ENCODE assay signal across 27 cellular contexts in genomic region chr12:133156125-133156690, GRCh38. TPM values are rescaled to one million over a fixed set of nuclear protein-coding genes. Genes with fewer than 3 reads are reported as not detected.
DNase-seq lines count a peak whose midpoint lies in the region; ATAC-seq and TF ChIP-seq lines count a peak whose summit lies in the region.
"Had no signal": no experiment of that assay in that cellular context is flagged by ENCODE, and none has a peak within 500 bp of the region (broad histone marks: within the 10 kb centered on the region; RNA-seq: fewer than 3 reads in every experiment).

No MANE protein-coding gene starts in this region.

- H3K9me3 Mint-ChIP-seq in CD8-positive, alpha-beta memory T cell = peaks cover 72 to 94% (median 91%) of the 10 kb centered on the region in 5 donors
- peaks cover 84% of the 10 kb centered on the region for H3K9me3 Mint-ChIP-seq in neural progenitor cell

- no peak for ATAC-seq in activated CD4-positive, CD25-positive, alpha-beta regulatory T cell treated with anti-CD3 and anti-CD28 coated beads, Interleukin-2, amount 50 U/mL, for 24 hours
- ATAC-seq: natural killer cell treated with Interleukin-12 subunit alpha and Interleukin-12 subunit beta and Interleukin-15 and Interleukin-18, amount 100 ng/mL, for 72 hours had no signal

- H3K79me2 ChIP-seq in neural progenitor cell (ENCODE audit: low read depth) = no peaks in the 10 kb centered on the region

- TF ChIP-seq POLR2A in Peyer's patch (IDR thresholded peaks at IDR 0.05) = no peak

- H3K4me1 ChIP-seq in CD8-positive, alpha-beta memory T cell (ENCODE audit: insufficient read depth, low read length) = no peaks in the 10 kb centered on the region
- no peaks in the 10 kb centered on the region for H3K4me1 ChIP-seq in HUES48 (ENCODE audit: control insufficient read depth, insufficient read depth, low read length)
- no peaks in the 10 kb centered on the region for H3K4me1 ChIP-seq in neural progenitor cell
- H3K4me1 ChIP-seq in Peyer's patch = no peaks in the 10 kb centered on the region
- H3K4me1 ChIP-seq: left ventricle myocardium inferior, spleen had no signal

- no peak overlapping the region for H2AFZ ChIP-seq in neural progenitor cell (replicated peaks)

- no peak overlapping the region for H3K4me2 ChIP-seq in neural progenitor cell

- H3K9me3 ChIP-seq in CD8-positive, alpha-beta memory T cell (ENCODE audit: low read length) = peaks cover 80% of the 10 kb centered on the region
- H3K9me3 ChIP-seq in HUES48 (ENCODE audit: control insufficient read depth, insufficient read depth, low read length) (peaks cover 91% of the 10 kb centered on the region), neural progenitor cell (ENCODE audit: low read depth) (peaks cover 63% of the 10 kb centered on the region), Peyer's patch (peaks cover 0 to 93% (median 27%) of the 10 kb centered on the region in 4 donors)

- peaks cover 46 to 85% (median 75%) of the 10 kb centered on the region in 3 donors for H3K36me3 Mint-ChIP-seq in CD8-positive, alpha-beta memory T cell
- peaks cover 79% of the 10 kb centered on the region for H3K36me3 Mint-ChIP-seq in neural progenitor cell

- H3K9ac ChIP-seq in HUES48 (ENCODE audit: low read depth, low read length) (no peak overlapping the region), neural progenitor cell (no peak overlapping the region)

- H3K27ac Mint-ChIP-seq in CD8-positive, alpha-beta memory T cell = no peak overlapping the region
- no peak overlapping the region for H3K27ac Mint-ChIP-seq in neural progenitor cell
- H3K27ac Mint-ChIP-seq: activated CD4-positive, alpha-beta memory T cell treated with anti-CD3 and anti-CD28 coated beads for 36 hours; activated naive CD4-positive, alpha-beta T cell treated with anti-CD3 and anti-CD28 coated beads, Interleukin-2, amount 50 U/mL, for 24 hours; dendritic cell treated with granulocyte-macrophage colony-stimulating factor and Interleukin-4, amounts not matched to agents 40 ng/mL and 50 ng/mL, for 4 days; natural killer cell treated with Interleukin-12 subunit alpha and Interleukin-12 subunit beta and Interleukin-15 and Interleukin-18, amount 100 ng/mL, for 72 hours; T-helper 1 cell treated with Interleukin-12 subunit alpha and Interleukin-12 subunit beta and Interleukin-4 antibody, amounts not matched to agents 30 μg/mL and 1 μg/mL, for 36 hours had no signal

- H3K4me1 Mint-ChIP-seq in CD8-positive, alpha-beta memory T cell = no peaks in the 10 kb centered on the region
- H3K4me1 Mint-ChIP-seq in neural progenitor cell = no peaks in the 10 kb centered on the region
- H3K4me1 Mint-ChIP-seq: activated naive CD4-positive, alpha-beta T cell treated with anti-CD3 and anti-CD28 coated beads, Interleukin-2, amount 50 U/mL, for 24 hours had no signal

- no peaks in the 10 kb centered on the region for H4K20me1 ChIP-seq in neural progenitor cell (ENCODE audit: low read depth)

- H3K27me3 Mint-ChIP-seq in CD8-positive, alpha-beta memory T cell = no peaks in the 10 kb centered on the region
- peaks cover 2% of the 10 kb centered on the region for H3K27me3 Mint-ChIP-seq in neural progenitor cell (ENCODE audit: insufficient read depth, low read depth)
- H3K27me3 Mint-ChIP-seq: activated CD4-positive, alpha-beta memory T cell treated with anti-CD3 and anti-CD28 coated beads for 36 hours; activated naive CD4-positive, alpha-beta T cell treated with anti-CD3 and anti-CD28 coated beads, Interleukin-2, amount 50 U/mL, for 24 hours; dendritic cell treated with granulocyte-macrophage colony-stimulating factor and Interleukin-4, amounts not matched to agents 40 ng/mL and 50 ng/mL, for 4 days; natural killer cell treated with Interleukin-12 subunit alpha and Interleukin-12 subunit beta and Interleukin-15 and Interleukin-18, amount 100 ng/mL, for 72 hours had no signal

- no peak overlapping the region for H3K27ac ChIP-seq in CD8-positive, alpha-beta memory T cell (ENCODE audit: low read depth, low read length)
- H3K27ac ChIP-seq in HUES48 (ENCODE audit: low read depth, low read length) (no peak overlapping the region), coronary artery (no peak overlapping the region), neural progenitor cell (no peak overlapping the region), Peyer's patch (no peak overlapping the region)
- H3K27ac ChIP-seq: left ventricle myocardium inferior, SK-N-MC, spleen had no signal

- H3K4me3 ChIP-seq in CD8-positive, alpha-beta memory T cell (ENCODE audit: low read length) = peak overlapping the region; percentile 9
- H3K4me3 ChIP-seq in HUES48 (ENCODE audit: low read depth, low read length) (peak overlapping the region; percentile 24; the same call in 1 of the 2 replicates), coronary artery (peak overlapping the region; percentile 38), neural progenitor cell (peak overlapping the region; percentile 10), Peyer's patch (no peak overlapping the region)
- H3K4me3 ChIP-seq: left ventricle myocardium inferior, SK-N-MC had no signal

- peaks cover 3% of the 10 kb centered on the region for H3F3A ChIP-seq in neural progenitor cell (ENCODE audit: low read depth)

- H3K4me3 Mint-ChIP-seq in CD8-positive, alpha-beta memory T cell = no peak overlapping the region
- H3K4me3 Mint-ChIP-seq in neural progenitor cell = no peak overlapping the region
- H3K4me3 Mint-ChIP-seq: activated CD4-positive, alpha-beta memory T cell treated with anti-CD3 and anti-CD28 coated beads for 36 hours; activated naive CD4-positive, alpha-beta T cell treated with anti-CD3 and anti-CD28 coated beads, Interleukin-2, amount 50 U/mL, for 24 hours; dendritic cell treated with granulocyte-macrophage colony-stimulating factor and Interleukin-4, amounts not matched to agents 40 ng/mL and 50 ng/mL, for 4 days; natural killer cell treated with Interleukin-12 subunit alpha and Interleukin-12 subunit beta and Interleukin-15 and Interleukin-18, amount 100 ng/mL, for 72 hours; T-helper 1 cell treated with Interleukin-12 subunit alpha and Interleukin-12 subunit beta and Interleukin-4 antibody, amounts not matched to agents 30 μg/mL and 1 μg/mL, for 36 hours had no signal

- no peaks in the 10 kb centered on the region for H3K27me3 ChIP-seq in CD8-positive, alpha-beta memory T cell (ENCODE audit: insufficient read depth, low read length, poor library complexity, severe bottlenecking)
- no peaks in the 10 kb centered on the region for H3K27me3 ChIP-seq in HUES48 (ENCODE audit: control insufficient read depth, insufficient read depth, low read length)
- H3K27me3 ChIP-seq in neural progenitor cell = no peaks in the 10 kb centered on the region
- no peaks in the 10 kb centered on the region for H3K27me3 ChIP-seq in Peyer's patch
- H3K27me3 ChIP-seq: spleen had no signal

- no peak for TF ChIP-seq CTCF in coronary artery (IDR thresholded peaks at IDR 0.05)
- TF ChIP-seq CTCF in neural progenitor cell (IDR thresholded peaks at IDR 0.05) = no peak
- TF ChIP-seq CTCF in Peyer's patch (IDR thresholded peaks at IDR 0.05) = no peak

- DNase-seq in CD8-positive, alpha-beta memory T cell = no peak
- DNase-seq in coronary artery (ENCODE audit: low spot score) (no peak), neural progenitor cell (ENCODE audit: low spot score) (no peak), LoVo (ENCODE audit: low spot score) (no peak), NCI-H1417 treated with DMSO at 0.1 percent for 48 hours (lab: John Stamatoyannopoulos, UW) (no peak), Peyer's patch (no peak)
- DNase-seq: activated CD4-positive, alpha-beta memory T cell treated with anti-CD3 and anti-CD28 coated beads for 36 hours; activated CD4-positive, CD25-positive, alpha-beta regulatory T cell treated with anti-CD3 and anti-CD28 coated beads, Interleukin-2, amount 50 U/mL, for 72 hours; activated CD8-positive, alpha-beta memory T cell treated with anti-CD3 and anti-CD28 coated beads, Interleukin-2, amount 50 U/mL, for 4 hours; anterior cingulate cortex; C1 segment of cervical spinal cord; DND-41; GOT3; left ventricle myocardium inferior; NCI-H1105 treated with DMSO at 0.1 percent for 48 hours; NCI-H2029; NCI-H226; retina; spleen; stimulated activated CD4-positive, alpha-beta T cell treated with anti-CD3 and anti-CD28 coated beads, Interleukin-2, amount 100 ng/mL, for 48 hours had no signal

- peaks cover 43% of the 10 kb centered on the region for H3K36me3 ChIP-seq in CD8-positive, alpha-beta memory T cell (ENCODE audit: insufficient read depth, low read length)
- H3K36me3 ChIP-seq in HUES48 (ENCODE audit: control insufficient read depth, insufficient read depth, low read length) = peaks cover 72% of the 10 kb centered on the region
- H3K36me3 ChIP-seq in neural progenitor cell = peaks cover 73% of the 10 kb centered on the region
- peaks cover 0 to 62% (median 6%) of the 10 kb centered on the region in 3 donors for H3K36me3 ChIP-seq in Peyer's patch

- POLR2A ChIA-PET in CD8-positive, alpha-beta memory T cell (lab: Charles Lee) = no interaction called here

- CTCF ChIA-PET in CD8-positive, alpha-beta memory T cell (lab: Charles Lee) = interaction anchor here (1.3 kb wide), 1 partner anchor 47 kb away, joined by 3 read pairs; no protein-coding TSS in a partner anchor

RNA-seq across cellular contexts. Expression of gene ZNF268, which starts 25.1 kb away (rescaled TPM):
- total RNA-seq in CD8-positive, alpha-beta memory T cell = 10 to 100 TPM; 22.6 TPM
- polyA plus RNA-seq in CD8-positive, alpha-beta memory T cell = 19.8 TPM
- total RNA-seq in neural progenitor cell (ENCODE audit: low replicate concordance) = 42.7 and 54.2 TPM in 2 replicates
- 10 to 100 TPM in 3 of 4 donors, 1 to 10 TPM in 1; 10.0 to 24.3 (median 14.9) TPM for total RNA-seq in Peyer's patch

RNA-seq across cellular contexts. Expression of gene ZNF10, which starts 25.8 kb away (rescaled TPM):
- 1 to 10 TPM; 4.5 to 5.6 TPM for total RNA-seq in CD8-positive, alpha-beta memory T cell
- 13.6 TPM for polyA plus RNA-seq in CD8-positive, alpha-beta memory T cell
- total RNA-seq in neural progenitor cell (ENCODE audit: low replicate concordance) (19.6 and 27.8 TPM in 2 replicates), Peyer's patch (10 to 100 TPM in 2 of 4 donors, 1 to 10 TPM in 2; 5.8 to 28.1 (median 11.0) TPM)

RNA-seq across cellular contexts. Expression of gene ZNF891, which starts 26.1 kb away (rescaled TPM):
- total RNA-seq in CD8-positive, alpha-beta memory T cell = 1 to 10 TPM; 2.0 to 2.1 TPM
- 0.69 TPM for polyA plus RNA-seq in CD8-positive, alpha-beta memory T cell
- total RNA-seq in neural progenitor cell (ENCODE audit: low replicate concordance) (6.0 and 7.2 TPM in 2 replicates), Peyer's patch (1 to 10 TPM; 2.3 to 5.0 (median 3.5) TPM)

Comparison
In these comparisons a context has a peak if more than half of its experiments do, and no peak if none do; other contexts are left out.
1. H3K4me3 ChIP-seq: peak in CD8-positive, alpha-beta memory T cell (single experiment), HUES48 (single experiment), coronary artery (single experiment) and neural progenitor cell (single experiment); none in Peyer's patch (0 of 4).